Comparison of ENCODE assay signal across 8 cellular contexts in the genomic region with DNA sequence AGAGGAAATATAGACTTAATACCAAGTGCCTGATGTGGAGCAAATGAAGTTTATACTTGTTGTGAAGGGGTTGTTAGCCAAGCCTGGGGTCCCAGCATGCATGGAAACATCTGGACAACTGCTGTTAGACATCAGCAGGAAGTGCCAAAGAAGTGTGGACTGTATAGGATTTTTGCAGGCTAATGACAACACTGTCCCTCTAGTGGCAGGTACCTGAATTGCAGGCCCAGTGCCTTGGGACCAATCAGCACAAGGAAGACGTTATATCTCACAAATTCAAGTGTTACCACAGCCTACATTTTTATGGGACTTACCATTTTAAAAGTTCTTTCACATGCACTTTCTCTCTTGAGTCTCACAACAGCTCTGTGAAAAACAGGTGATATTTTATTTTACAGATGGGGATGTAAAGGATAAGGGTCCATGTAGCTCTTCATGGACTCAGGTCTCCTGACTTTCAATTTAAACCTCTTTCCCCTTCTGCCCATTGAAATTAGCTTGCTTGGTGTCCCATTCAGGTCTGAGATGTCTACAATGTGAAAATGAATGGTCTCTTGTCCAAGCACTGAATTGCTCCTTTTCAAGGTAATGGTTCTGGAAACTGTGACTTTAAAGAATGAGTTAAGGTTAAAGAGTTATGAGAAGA.
DNase-seq lines count a peak whose midpoint lies in the region; ATAC-seq lines count a peak whose summit lies in the region.

No MANE protein-coding gene starts in this region.

- no peaks in the 10 kb centered on the region for H3K36me3 ChIP-seq in iPS DF 6.9 (ENCODE audit: control insufficient read depth, insufficient read depth, low read length)

- DNase-seq in EH (ENCODE audit: low read depth): peak; percentile 63
- DNase-seq in SKM-1 (lab: John Stamatoyannopoulos, UW; ENCODE audit: unreplicated experiment): peak; percentile 17
- DNase-seq in activated naive CD8-positive, alpha-beta T cell treated with anti-CD3 and anti-CD28 coated beads, Interleukin-2, amount 50 U/mL, for 16 hours (ENCODE audit: low read depth, low spot score): peak; percentile 19
- DNase-seq in iPS DF 6.9 (ENCODE audit: low read depth, low spot score): peak; percentile 39
- peak; percentile 3 to 52 (median 8) for DNase-seq in stimulated activated CD4-positive, alpha-beta T cell treated with anti-CD3 and anti-CD28 coated beads, TNF-alpha, amount 100 ng/mL, for 1 hour (ENCODE audit: low read depth in 3 of 3, low spot score in 1 of 3)
- no peak for DNase-seq in NCI-H524 treated with DMSO at 0.1 percent for 48 hours (lab: John Stamatoyannopoulos, UW)
- no peak for DNase-seq in pons (ENCODE audit: low spot score)

- no peaks in the 10 kb centered on the region for H3K27me3 ChIP-seq in iPS DF 6.9 (ENCODE audit: control insufficient read depth, insufficient read depth, low read length)

- no CpG with 5 or more reads among the region's 1 CpG for WGBS in iPS DF 6.9 (ENCODE audit: insufficient coverage, insufficient read length)

- no peaks in the 10 kb centered on the region; the same call in 1 of the 2 replicates for H3K4me1 ChIP-seq in iPS DF 6.9 (ENCODE audit: control insufficient read depth, insufficient read depth, low read length)

- no peak overlapping the region for H3K4me3 ChIP-seq in iPS DF 6.9 (ENCODE audit: low read length)

- ATAC-seq in HG03039 (IDR thresholded peaks at IDR 0.05; ENCODE audit: unreplicated experiment): peak; percentile 62

- H3K9me3 ChIP-seq in iPS DF 6.9 (ENCODE audit: control insufficient read depth, insufficient read depth, low read length): no peaks in the 10 kb centered on the region

- no peak overlapping the region for H3K27ac ChIP-seq in iPS DF 6.9 (ENCODE audit: low read length)

Comparison
In these comparisons a context has a peak if more than half of its experiments do, and no peak if none do; other contexts are left out.
1. DNase-seq: peak in EH (single experiment), SKM-1 (single experiment), activated naive CD8-positive, alpha-beta T cell treated with anti-CD3 and anti-CD28 coated beads, Interleukin-2, amount 50 U/mL, for 16 hours (single experiment), iPS DF 6.9 (single experiment) and stimulated activated CD4-positive, alpha-beta T cell treated with anti-CD3 and anti-CD28 coated beads, TNF-alpha, amount 100 ng/mL, for 1 hour (3 of 3); none in NCI-H524 treated with DMSO at 0.1 percent for 48 hours (single experiment) and pons (single experiment).